In genomic region chr13:19863323-19864017, GRCh38 we compare ENCODE assay signal across 8 cellular contexts. TPM values are rescaled to one million over a fixed set of nuclear protein-coding genes. Genes with fewer than 3 reads are reported as not detected.
DNase-seq lines count a peak whose midpoint lies in the region; ATAC-seq and TF ChIP-seq lines count a peak whose summit lies in the region.

ZMYM5 (minus strand) TSS chr13:19863649; CDS start chr13:19852180, 11,469 bp downstream.

- CTCF ChIA-PET in AG04450 (lab: Charles Lee) (interaction anchor here (0.6 to 1.1 kb wide), 4 partner anchors 18 to 363 kb away, joined by 3 to 4 read pairs (median 3); no protein-coding TSS in a partner anchor), activated B cell treated with CpG ODN at 0.5 μM for 24 hours (lab: Charles Lee) (interaction anchor here (1.1 to 1.6 kb wide), 4 partner anchors 65 to 94 kb away, joined by 3 to 7 read pairs (median 5); partner anchors contain the start of gene PSPC1)

- H3K27ac ChIP-seq in AG04450 (ENCODE audit: low read depth, low read length) = peak within 1 kb of the TSS; percentile 94

- ATAC-seq in GM18909 (IDR thresholded peaks at IDR 0.05; ENCODE audit: poor library complexity, unreplicated experiment) (peak; percentile 87), HG03175 (IDR thresholded peaks at IDR 0.05; ENCODE audit: unreplicated experiment) (peak; percentile 87), activated B cell treated with CpG ODN at 0.5 μM for 24 hours (ENCODE audit: low read depth) (peak; percentile 88)

- POLR2A ChIA-PET in AG04450 (lab: Yijun Ruan, JAX) (interaction anchor here (0.6 to 1.9 kb wide), 5 partner anchors 17 to 97 kb away, joined by 3 to 15 read pairs (median 5); partner anchors contain the start of gene PSPC1), activated B cell treated with CpG ODN at 0.5 μM for 24 hours (lab: Charles Lee) (interaction anchor here (0.5 to 3.5 kb wide), 20 partner anchors 17 to 910 kb away, joined by 3 to 53 read pairs (median 4); partner anchors contain the start of genes EEF1AKMT1, GJA3, MPHOSPH8 and PSPC1)

- no peaks in the 10 kb centered on the region; the same call in 1 of the 2 replicates for H3K9me3 ChIP-seq in AG04450 (ENCODE audit: control insufficient read depth, insufficient read depth, low read length)

- H3K27ac Mint-ChIP-seq in activated B cell treated with CpG ODN at 0.5 μM for 24 hours = peak within 1 kb of the TSS; percentile 96

- H3K9me3 Mint-ChIP-seq in activated B cell treated with CpG ODN at 0.5 μM for 24 hours = no peaks in the 10 kb centered on the region

- intact Hi-C loops in activated B cell treated with CpG ODN at 0.5 μM for 24 hours (cut with micrococcal nuclease) = loop anchor here (1.0 to 10.0 kb wide), 9 partner anchors 81 to 1431 kb away; partner anchors contain the start of genes EEF1AKMT1, MPHOSPH8, PSPC1 and TPTE2

- peaks cover 30% of the 10 kb centered on the region for H3K4me1 Mint-ChIP-seq in activated B cell treated with CpG ODN at 0.5 μM for 24 hours

- no peaks in the 10 kb centered on the region for H3K27me3 ChIP-seq in AG04450 (ENCODE audit: control insufficient read depth, insufficient read depth, low read length)

- peaks cover 22% of the 10 kb centered on the region for H3K36me3 Mint-ChIP-seq in activated B cell treated with CpG ODN at 0.5 μM for 24 hours (ENCODE audit: low read depth)

- DNase-seq in AG04450 (ENCODE audit: low read depth, low spot score) = peak; percentile 99
- peak; percentile 97 for DNase-seq in NCI-H345 (lab: John Stamatoyannopoulos, UW)
- DNase-seq in activated B cell treated with CpG ODN at 0.5 μM for 24 hours = peak; percentile 93
- DNase-seq in central memory CD4-positive, alpha-beta T cell = peak; percentile 92
- DNase-seq in inferior parietal cortex (ENCODE audit: extremely low spot score) = peak; percentile 96
- DNase-seq in stimulated activated CD4-positive, alpha-beta T cell treated with anti-CD3 and anti-CD28 coated beads, Interleukin-12 subunit alpha, Interleukin-12 subunit beta, amount 100 ng/mL, for 24 hours (ENCODE audit: low read depth in 2 of 2) = peak; percentile 94

- TF ChIP-seq CTCF in AG04450 (IDR thresholded peaks at IDR 0.05; ENCODE audit: low read depth, low read length) (no peak), activated B cell treated with CpG ODN at 0.5 μM for 24 hours (IDR thresholded peaks at IDR 0.05) (no peak)

- no peaks in the 10 kb centered on the region for H3K27me3 Mint-ChIP-seq in activated B cell treated with CpG ODN at 0.5 μM for 24 hours

- peak within 1 kb of the TSS; percentile 84 for H3K4me3 ChIP-seq in AG04450 (ENCODE audit: low read depth, low read length)

- H3K4me3 Mint-ChIP-seq in activated B cell treated with CpG ODN at 0.5 μM for 24 hours = peak within 1 kb of the TSS; percentile 89

RNA-seq across cellular contexts. Expression of gene ZMYM5, which starts in this region (rescaled TPM):
- 9.9 and 15.3 TPM in 2 replicates for polyA plus RNA-seq in AG04450 (2011; rRNA removed)
- 5.6 and 10.1 TPM in 2 replicates for polyA minus RNA-seq in AG04450 (2011; rRNA and poly(A)+ RNA removed)
- 14.1 and 17.1 TPM in 2 replicates for total RNA-seq in activated B cell treated with CpG ODN at 0.5 μM for 24 hours

Comparison
In these comparisons a context has a peak if more than half of its experiments do, and no peak if none do; other contexts are left out.
1. Peak in every context shown above with its lines: DNase-seq, ATAC-seq, H3K4me3 ChIP-seq and H3K27ac ChIP-seq.